19 cellular contexts compared by ENCODE assay signal in genomic region chr7:45923818-45924217, GRCh38. TPM values are rescaled to one million over a fixed set of nuclear protein-coding genes. Genes with fewer than 3 reads are reported as not detected.
DNase-seq lines count a peak whose midpoint lies in the region; FAIRE-seq and TF ChIP-seq lines count a peak whose summit lies in the region.
"Had no signal": no experiment of that assay in that cellular context is flagged by ENCODE, and none has a peak within 500 bp of the region (broad histone marks: within the 10 kb centered on the region; RNA-seq: fewer than 3 reads in every experiment).

No MANE protein-coding gene starts in this region.

- FAIRE-seq in urothelium cell line (lab: Jason Lieb, UNC), result peak; percentile 13
- FAIRE-seq: GM12878 had no signal

- peak; percentile 7 for DNase-seq in HT-29 (ENCODE audit: low spot score)
- no peak for DNase-seq in urothelium cell line (ENCODE audit: low spot score)
- DNase-seq in NCI-H1105 (lab: John Stamatoyannopoulos, UW), result no peak
- no peak for DNase-seq in NCI-H510A (lab: John Stamatoyannopoulos, UW)
- no peak for DNase-seq in NCI-H2107 treated with DMSO at 0.1 percent for 48 hours (lab: John Stamatoyannopoulos, UW; ENCODE audit: unreplicated experiment)

- peaks cover 3% of the 10 kb centered on the region; the same call in 1 of the 2 replicates for H3K9me3 ChIP-seq in iPS-20b (ENCODE audit: insufficient read depth, low read depth, low read length)
- H3K9me3 ChIP-seq: mucosa of descending colon, upper lobe of right lung had no signal

- H3K4me1 ChIP-seq in iPS-20b (ENCODE audit: insufficient read depth, low read length), result peaks cover 26% of the 10 kb centered on the region; the same call in 1 of the 2 replicates
- H3K4me1 ChIP-seq: parathyroid adenoma had no signal

- no peak for TF ChIP-seq CTCF in VCaP (conservative IDR thresholded peaks at IDR 0.05)

- no peak overlapping the region for H3K9ac ChIP-seq in iPS-20b (ENCODE audit: low read depth, low read length)
- H3K9ac ChIP-seq: parathyroid adenoma had no signal

- H3K27ac ChIP-seq in VCaP (peak overlapping the region; percentile 84), iPS-20b (ENCODE audit: low read length) (no peak overlapping the region)
- H3K27ac ChIP-seq: parathyroid adenoma, upper lobe of right lung had no signal

- H3K27me3 ChIP-seq in iPS-20b (ENCODE audit: insufficient read depth, low read length), result peaks cover 56% of the 10 kb centered on the region

- peak overlapping the region; percentile 52; the same call in 1 of the 2 replicates for H3K4me3 ChIP-seq in iPS-20b (ENCODE audit: low read length)
- H3K4me3 ChIP-seq: GM12878, K562, mucosa of descending colon, upper lobe of right lung had no signal

- no peaks in the 10 kb centered on the region for H3K36me3 ChIP-seq in iPS-20b (ENCODE audit: insufficient read depth, low read depth, low read length)
- H3K36me3 ChIP-seq: upper lobe of right lung had no signal

RNA-seq across cellular contexts. Expression of gene IGFBP3, which starts 2.7 kb away (rescaled TPM):
- total RNA-seq in HT-29 (2014; rRNA removed; shearing (Covaris generic)), result not detected in 2 replicates

RNA-seq across cellular contexts. Expression of gene IGFBP1, which starts 35.5 kb away (rescaled TPM):
- total RNA-seq in HT-29 (2014; rRNA removed; shearing (Covaris generic)), result 0.31 TPM in 1 of 2 replicates, not detected in the other
- total RNA-seq: activated CD4-positive, alpha-beta T cell treated with anti-CD3 and anti-CD28 coated beads, Interleukin-2, amount 10 ng/mL, durations not matched to agents 24 days and 14 days; activated CD8-positive, alpha-beta memory T cell treated with anti-CD3 and anti-CD28 coated beads for 36 hours; glomerular endothelial cell; H4; K562; left ventricle myocardium superior; mucosa of descending colon; subcutaneous adipose tissue; upper lobe of right lung had no signal

RNA-seq across cellular contexts. Expression of gene CCDC201, which starts 50.9 kb away (rescaled TPM):
- total RNA-seq in HT-29 (2014; rRNA removed; shearing (Covaris generic)), result not detected in 2 replicates
- total RNA-seq: activated CD4-positive, alpha-beta T cell treated with anti-CD3 and anti-CD28 coated beads, Interleukin-2, amount 10 ng/mL, durations not matched to agents 24 days and 14 days; activated CD8-positive, alpha-beta memory T cell treated with anti-CD3 and anti-CD28 coated beads for 36 hours; glomerular endothelial cell; GM12878; K562; left ventricle myocardium superior; M059J; mucosa of descending colon; subcutaneous adipose tissue; upper lobe of right lung had no signal
